ENCODE assay signal across 1 cellular context in the genomic region with DNA sequence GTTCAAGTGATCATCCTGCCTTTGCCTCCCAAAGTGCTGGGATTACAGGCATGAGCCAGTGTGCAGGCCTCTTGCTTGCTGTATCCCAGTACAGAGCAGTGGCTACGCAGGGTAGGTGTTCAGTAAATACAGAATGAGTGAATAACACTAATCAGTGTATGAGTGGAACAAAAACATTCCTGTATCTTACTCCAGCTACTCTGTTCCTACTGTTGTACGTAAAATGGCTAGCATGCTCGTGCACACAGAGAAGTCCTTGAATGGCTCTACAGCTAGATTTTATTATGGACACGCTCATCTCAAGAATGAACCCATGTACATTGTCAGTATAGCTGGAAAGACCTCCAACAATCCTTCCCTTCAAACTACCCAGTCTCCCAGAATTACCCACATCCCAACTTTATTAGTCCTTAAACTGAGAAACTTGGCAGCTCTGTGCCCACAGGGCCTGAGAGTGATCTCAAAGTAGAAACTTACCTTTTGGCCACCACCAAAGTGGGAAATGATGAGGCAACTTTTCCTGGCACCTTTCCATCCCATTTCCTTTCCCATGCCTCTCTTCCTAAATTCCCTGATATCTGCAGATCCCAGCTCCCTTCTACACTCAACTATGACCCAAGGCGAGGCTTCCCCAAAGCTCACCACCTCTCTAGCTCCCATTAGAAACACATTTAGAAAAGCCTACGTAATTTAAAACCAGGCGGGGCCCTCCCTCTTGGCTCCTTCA.
TF ChIP-seq lines count a peak whose summit lies in the region.

No MANE protein-coding gene starts in this region.

TF ChIP-seq in IMR-90, 13 proteins besides CTCF, POLR2A, EP300 and RAD21 (continued from another document):
- TF ChIP-seq, protein P1, sequence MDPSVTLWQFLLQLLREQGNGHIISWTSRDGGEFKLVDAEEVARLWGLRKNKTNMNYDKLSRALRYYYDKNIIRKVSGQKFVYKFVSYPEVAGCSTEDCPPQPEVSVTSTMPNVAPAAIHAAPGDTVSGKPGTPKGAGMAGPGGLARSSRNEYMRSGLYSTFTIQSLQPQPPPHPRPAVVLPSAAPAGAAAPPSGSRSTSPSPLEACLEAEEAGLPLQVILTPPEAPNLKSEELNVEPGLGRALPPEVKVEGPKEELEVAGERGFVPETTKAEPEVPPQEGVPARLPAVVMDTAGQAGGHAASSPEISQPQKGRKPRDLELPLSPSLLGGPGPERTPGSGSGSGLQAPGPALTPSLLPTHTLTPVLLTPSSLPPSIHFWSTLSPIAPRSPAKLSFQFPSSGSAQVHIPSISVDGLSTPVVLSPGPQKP (IDR thresholded peaks at IDR 0.05; ENCODE audit: borderline replicate concordance, low read depth, low read length): no peak
- TF ChIP-seq MAZ (IDR thresholded peaks at IDR 0.05; ENCODE audit: borderline replicate concordance, low read depth, low read length) (no peak), SMC3 (IDR thresholded peaks at IDR 0.05; ENCODE audit: low read depth, low read length) (no peak), MAFK (IDR thresholded peaks at IDR 0.05; ENCODE audit: low read depth, low read length) (no peak), CHD1 (IDR thresholded peaks at IDR 0.05; ENCODE audit: low read depth, low read length) (no peak), RFX5 (IDR thresholded peaks at IDR 0.05; ENCODE audit: low read depth, low read length) (no peak), BHLHE40 (IDR thresholded peaks at IDR 0.05; ENCODE audit: low read depth, low read length) (no peak), NFE2L2 (IDR thresholded peaks at IDR 0.05; ENCODE audit: low read depth, low read length) (no peak)
- TF ChIP-seq, protein P2, sequence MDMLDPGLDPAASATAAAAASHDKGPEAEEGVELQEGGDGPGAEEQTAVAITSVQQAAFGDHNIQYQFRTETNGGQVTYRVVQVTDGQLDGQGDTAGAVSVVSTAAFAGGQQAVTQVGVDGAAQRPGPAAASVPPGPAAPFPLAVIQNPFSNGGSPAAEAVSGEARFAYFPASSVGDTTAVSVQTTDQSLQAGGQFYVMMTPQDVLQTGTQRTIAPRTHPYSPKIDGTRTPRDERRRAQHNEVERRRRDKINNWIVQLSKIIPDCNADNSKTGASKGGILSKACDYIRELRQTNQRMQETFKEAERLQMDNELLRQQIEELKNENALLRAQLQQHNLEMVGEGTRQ (IDR thresholded peaks at IDR 0.05; ENCODE audit: low read depth, low read length): no peak
TF ChIP-seq in IMR-90: peak in this region for 0.
